16 cellular contexts compared by ENCODE assay signal in genomic region chr1:31708324-31708723, GRCh38. TPM values are rescaled to one million over a fixed set of nuclear protein-coding genes. Genes with fewer than 3 reads are reported as not detected.
DNase-seq lines count a peak whose midpoint lies in the region; ATAC-seq and TF ChIP-seq lines count a peak whose summit lies in the region.
"Had no signal": no experiment of that assay in that cellular context is flagged by ENCODE, and none has a peak within 500 bp of the region (broad histone marks: within the 10 kb centered on the region; RNA-seq: fewer than 3 reads in every experiment).

No MANE protein-coding gene starts in this region.

- TF ChIP-seq CTCF in AG10803 (conservative IDR thresholded peaks at IDR 0.05; ENCODE audit: low read length) (no peak), HEK293 (tag by site-specific recombination; IDR thresholded peaks at IDR 0.05) (no peak), lower leg skin (IDR thresholded peaks at IDR 0.05) (no peak)

- whole genome bisulfite sequencing in lower leg skin, 2 donors = 56 to 64% methylated on average over 11 of the region's 11 CpGs

- ATAC-seq in GM21717 (IDR thresholded peaks at IDR 0.05; ENCODE audit: unreplicated experiment) = no peak

- H3K9me3 ChIP-seq in HEK293 (ENCODE audit: control insufficient read depth, insufficient read depth, low read depth, low read length) = no peaks in the 10 kb centered on the region
- H3K9me3 ChIP-seq: colonic mucosa, HAP-1 had no signal

- peak; percentile 52 for DNase-seq in AG10803 (ENCODE audit: low read depth)
- DNase-seq in astrocyte of the hippocampus (ENCODE audit: low read depth, low spot score) = peak; percentile 45
- peak; percentile 77 for DNase-seq in islet precursor cell
- no peak for DNase-seq in Kasumi-1 (lab: John Stamatoyannopoulos, UW)
- DNase-seq in OCI-M1 (lab: John Stamatoyannopoulos, UW) = no peak
- DNase-seq in lower leg skin (ENCODE audit: low spot score in 2 of 2) = no peak
- DNase-seq: amniotic stem cell, colonic mucosa, COR-L47, glutamatergic neuron, SHP77 treated with DMSO at 0.1 percent for 48 hours, T-helper 2 cell had no signal

- H3K27ac ChIP-seq in HEK293 (ENCODE audit: extremely low read depth, low read depth, low read length) = no peak overlapping the region
- H3K27ac ChIP-seq: colonic mucosa had no signal

- POLR2A ChIA-PET in HEK293 (lab: Yijun Ruan, JAX) = interaction anchor here (1.2 kb wide), 1 partner anchor 14 kb away, joined by 3 read pairs; no protein-coding TSS in a partner anchor

- intact Hi-C loops in lower leg skin (cut with DNase I; ENCODE audit: low total_unique reads) = no loop called here

- CTCF ChIA-PET in HEK293 (lab: Yijun Ruan, JAX) = interaction anchor here (0.7 to 3.2 kb wide), 6 partner anchors 8 to 81 kb away, joined by 3 to 19 read pairs (median 6); no protein-coding TSS in a partner anchor

- no peaks in the 10 kb centered on the region for H3K36me3 ChIP-seq in HEK293 (ENCODE audit: control insufficient read depth in 2 of 2, insufficient read depth in 1 of 2, low read length in 2 of 2)
- H3K36me3 ChIP-seq: colonic mucosa, HAP-1 had no signal

- H3K4me3 ChIP-seq in AG10803 (ENCODE audit: low read length) = no peak overlapping the region
- no peak overlapping the region for H3K4me3 ChIP-seq in HEK293 (ENCODE audit: low read depth, low read length)
- H3K4me3 ChIP-seq in lower leg skin (ENCODE audit: low read depth, poor library complexity, severe bottlenecking) = no peak overlapping the region
- H3K4me3 ChIP-seq: colonic mucosa, HAP-1 had no signal

- H3K4me1 ChIP-seq in HEK293 (ENCODE audit: control insufficient read depth, insufficient read depth, low read length) = no peaks in the 10 kb centered on the region

- no peak for TF ChIP-seq POLR2A in lower leg skin (IDR thresholded peaks at IDR 0.05)

TF ChIP-seq in HEK293, 187 proteins besides CTCF, POLR2A, EP300 and RAD21:
- TF ChIP-seq, protein P1, sequence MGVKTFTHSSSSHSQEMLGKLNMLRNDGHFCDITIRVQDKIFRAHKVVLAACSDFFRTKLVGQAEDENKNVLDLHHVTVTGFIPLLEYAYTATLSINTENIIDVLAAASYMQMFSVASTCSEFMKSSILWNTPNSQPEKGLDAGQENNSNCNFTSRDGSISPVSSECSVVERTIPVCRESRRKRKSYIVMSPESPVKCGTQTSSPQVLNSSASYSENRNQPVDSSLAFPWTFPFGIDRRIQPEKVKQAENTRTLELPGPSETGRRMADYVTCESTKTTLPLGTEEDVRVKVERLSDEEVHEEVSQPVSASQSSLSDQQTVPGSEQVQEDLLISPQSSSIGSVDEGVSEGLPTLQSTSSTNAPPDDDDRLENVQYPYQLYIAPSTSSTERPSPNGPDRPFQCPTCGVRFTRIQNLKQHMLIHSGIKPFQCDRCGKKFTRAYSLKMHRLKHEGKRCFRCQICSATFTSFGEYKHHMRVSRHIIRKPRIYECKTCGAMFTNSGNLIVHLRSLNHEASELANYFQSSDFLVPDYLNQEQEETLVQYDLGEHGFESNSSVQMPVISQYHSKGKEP (tag by site-specific recombination; IDR thresholded peaks at IDR 0.05) = 0 out of 2 replicates have a peak, but pooled peaks have one; percentile 23
- TF ChIP-seq ZIC2 (tag by site-specific recombination; IDR thresholded peaks at IDR 0.05) (peak; percentile 65), GFI1B (tag by site-specific recombination; IDR thresholded peaks at IDR 0.05) (no peak), GLIS1 (tag by site-specific recombination; IDR thresholded peaks at IDR 0.05) (0 out of 2 replicates have a peak, but pooled peaks have one; percentile 7), SCRT2 (tag by site-specific recombination; IDR thresholded peaks at IDR 0.05) (peak; percentile 41; the same call in 1 of the 2 replicates)
- TF ChIP-seq, protein P2, sequence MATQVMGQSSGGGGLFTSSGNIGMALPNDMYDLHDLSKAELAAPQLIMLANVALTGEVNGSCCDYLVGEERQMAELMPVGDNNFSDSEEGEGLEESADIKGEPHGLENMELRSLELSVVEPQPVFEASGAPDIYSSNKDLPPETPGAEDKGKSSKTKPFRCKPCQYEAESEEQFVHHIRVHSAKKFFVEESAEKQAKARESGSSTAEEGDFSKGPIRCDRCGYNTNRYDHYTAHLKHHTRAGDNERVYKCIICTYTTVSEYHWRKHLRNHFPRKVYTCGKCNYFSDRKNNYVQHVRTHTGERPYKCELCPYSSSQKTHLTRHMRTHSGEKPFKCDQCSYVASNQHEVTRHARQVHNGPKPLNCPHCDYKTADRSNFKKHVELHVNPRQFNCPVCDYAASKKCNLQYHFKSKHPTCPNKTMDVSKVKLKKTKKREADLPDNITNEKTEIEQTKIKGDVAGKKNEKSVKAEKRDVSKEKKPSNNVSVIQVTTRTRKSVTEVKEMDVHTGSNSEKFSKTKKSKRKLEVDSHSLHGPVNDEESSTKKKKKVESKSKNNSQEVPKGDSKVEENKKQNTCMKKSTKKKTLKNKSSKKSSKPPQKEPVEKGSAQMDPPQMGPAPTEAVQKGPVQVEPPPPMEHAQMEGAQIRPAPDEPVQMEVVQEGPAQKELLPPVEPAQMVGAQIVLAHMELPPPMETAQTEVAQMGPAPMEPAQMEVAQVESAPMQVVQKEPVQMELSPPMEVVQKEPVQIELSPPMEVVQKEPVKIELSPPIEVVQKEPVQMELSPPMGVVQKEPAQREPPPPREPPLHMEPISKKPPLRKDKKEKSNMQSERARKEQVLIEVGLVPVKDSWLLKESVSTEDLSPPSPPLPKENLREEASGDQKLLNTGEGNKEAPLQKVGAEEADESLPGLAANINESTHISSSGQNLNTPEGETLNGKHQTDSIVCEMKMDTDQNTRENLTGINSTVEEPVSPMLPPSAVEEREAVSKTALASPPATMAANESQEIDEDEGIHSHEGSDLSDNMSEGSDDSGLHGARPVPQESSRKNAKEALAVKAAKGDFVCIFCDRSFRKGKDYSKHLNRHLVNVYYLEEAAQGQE (tag by site-specific recombination; IDR thresholded peaks at IDR 0.05) = no peak
TF ChIP-seq in HEK293: peak in this region for 4.

RNA-seq across cellular contexts. Expression of gene COL16A1, which starts 4.5 kb away (rescaled TPM):
- total RNA-seq in lower leg skin = 100 to 1,000 TPM in 2 of 4 donors, 10 to 100 TPM in 2; 79.7 to 128 (median 94.7) TPM
- total RNA-seq: activated CD8-positive, alpha-beta memory T cell treated with anti-CD3 and anti-CD28 coated beads for 36 hours had no signal

RNA-seq across cellular contexts. Expression of gene ADGRB2, which starts 55.8 kb away (rescaled TPM):
- 1 to 10 TPM; 2.2 to 4.6 (median 3.3) TPM for total RNA-seq in lower leg skin

Comparison
In these comparisons a context has a peak if more than half of its experiments do, and no peak if none do; other contexts are left out.
1. DNase-seq: peak in AG10803 (single experiment), astrocyte of the hippocampus (single experiment) and islet precursor cell (single experiment); none in Kasumi-1 (0 of 2), OCI-M1 (single experiment) and lower leg skin (0 of 2).